1 cellular context compared by ENCODE assay signal in genomic region chr6:89081423-89082322, GRCh38.
TF ChIP-seq lines count a peak whose summit lies in the region.

No MANE protein-coding gene starts in this region.

TF ChIP-seq in HepG2, 621 proteins besides CTCF, POLR2A, EP300 and RAD21 (continued from another document and continues in another):
- TF ChIP-seq HMGXB3 (CRISPR knock-in tag; IDR thresholded peaks at IDR 0.05; ENCODE audit: borderline replicate concordance) (peak; percentile 51; the same call in 1 of the 2 replicates), IKZF1 (IDR thresholded peaks at IDR 0.05) (no peak), ZBTB44 (CRISPR knock-in tag; IDR thresholded peaks at IDR 0.05) (0 out of 2 replicates have a peak, but pooled peaks have one; percentile 62), ATAD3A (CRISPR knock-in tag; IDR thresholded peaks at IDR 0.05) (no peak), POLR2AphosphoS5 (IDR thresholded peaks at IDR 0.05; ENCODE audit: low read depth, low read length) (peak; percentile 81), ZNF136 (CRISPR knock-in tag; IDR thresholded peaks at IDR 0.05; ENCODE audit: low read depth) (no peak), EZH2 (conservative IDR thresholded peaks at IDR 0.05; ENCODE audit: low read depth, low read length) (no peak), SIX1 (CRISPR knock-in tag; IDR thresholded peaks at IDR 0.05; ENCODE audit: borderline replicate concordance) (0 out of 2 replicates have a peak, but pooled peaks have one; percentile 25), SNAPC4 (CRISPR knock-in tag; IDR thresholded peaks at IDR 0.05) (peak; percentile 84; the same call in 1 of the 2 replicates), PRDM4 (CRISPR knock-in tag; IDR thresholded peaks at IDR 0.05; ENCODE audit: borderline replicate concordance) (no peak), ZNF7 (CRISPR knock-in tag; IDR thresholded peaks at IDR 0.05) (no peak), ATF3 (CRISPR knock-in tag; IDR thresholded peaks at IDR 0.05) (peak; percentile 93), GATA4 (IDR thresholded peaks at IDR 0.05; ENCODE audit: borderline replicate concordance, low read depth) (0 out of 2 replicates have a peak, but pooled peaks have one; percentile 47), KLF16 (CRISPR knock-in tag; IDR thresholded peaks at IDR 0.05) (peak in 1 of 2 experiments; percentile 50; a peak in 2 of 4 replicates), NCOR1 (IDR thresholded peaks at IDR 0.05; ENCODE audit: borderline replicate concordance, low read length) (no peak; the same call in 1 of the 2 replicates), HHEX (CRISPR knock-in tag; IDR thresholded peaks at IDR 0.05) (no peak), IRX3 (CRISPR knock-in tag; IDR thresholded peaks at IDR 0.05; ENCODE audit: borderline replicate concordance, low read depth) (no peak), TBL1XR1 (IDR thresholded peaks at IDR 0.05; ENCODE audit: borderline replicate concordance, low read length, partially characterized antibody) (no peak), DZIP1 (CRISPR knock-in tag; IDR thresholded peaks at IDR 0.05) (peak; percentile 88; the same call in 1 of the 2 replicates), FOXK1 (CRISPR knock-in tag; IDR thresholded peaks at IDR 0.05; ENCODE audit: borderline replicate concordance, low read depth) (peak; percentile 77; the same call in 1 of the 2 replicates), REPIN1 (CRISPR knock-in tag; IDR thresholded peaks at IDR 0.05; ENCODE audit: borderline replicate concordance, low read depth) (0 out of 2 replicates have a peak, but pooled peaks have one; percentile 51), NPAS2 (CRISPR knock-in tag; IDR thresholded peaks at IDR 0.05; ENCODE audit: borderline replicate concordance) (no peak), PBX2 (CRISPR knock-in tag; IDR thresholded peaks at IDR 0.05) (no peak), JUNB (CRISPR knock-in tag; IDR thresholded peaks at IDR 0.05; ENCODE audit: borderline replicate concordance) (peak; percentile 61; the same call in 1 of the 2 replicates), ZNF740 (CRISPR knock-in tag; IDR thresholded peaks at IDR 0.05) (peak; percentile 59; the same call in 1 of the 2 replicates), GZF1 (CRISPR knock-in tag; IDR thresholded peaks at IDR 0.05) (no peak), ZNF546 (CRISPR knock-in tag; conservative IDR thresholded peaks at IDR 0.05) (no peak), CBX2 (IDR thresholded peaks at IDR 0.05; ENCODE audit: low read depth, low read length) (no peak), CBX2 (CRISPR knock-in tag; IDR thresholded peaks at IDR 0.05; ENCODE audit: low read depth) (no peak), SAFB2 (CRISPR knock-in tag; IDR thresholded peaks at IDR 0.05; ENCODE audit: borderline replicate concordance, low read depth) (peak; percentile 84), ZNF639 (CRISPR knock-in tag; conservative IDR thresholded peaks at IDR 0.05) (0 out of 2 replicates have a peak, but pooled peaks have one; percentile 67), ZNF446 (CRISPR knock-in tag; IDR thresholded peaks at IDR 0.05) (peak; percentile 68; the same call in 1 of the 2 replicates), ZFP90 (CRISPR knock-in tag; IDR thresholded peaks at IDR 0.05; ENCODE audit: borderline replicate concordance) (no peak), TBX2 (CRISPR knock-in tag; IDR thresholded peaks at IDR 0.05; ENCODE audit: borderline replicate concordance) (peak; percentile 88), ZNF576 (CRISPR knock-in tag; IDR thresholded peaks at IDR 0.05) (no peak), ZC3H4 (CRISPR knock-in tag; IDR thresholded peaks at IDR 0.05; ENCODE audit: borderline replicate concordance) (no peak), ZNF768 (CRISPR knock-in tag; IDR thresholded peaks at IDR 0.05) (no peak; the same call in 1 of the 2 replicates), RBM39 (IDR thresholded peaks at IDR 0.05; ENCODE audit: low read depth, low read length, poor library complexity, severe bottlenecking) (no peak), TP53 (CRISPR knock-in tag; conservative IDR thresholded peaks at IDR 0.05) (no peak; the same call in 1 of the 2 replicates), NFYC (CRISPR knock-in tag; IDR thresholded peaks at IDR 0.05) (peak; percentile 83), ZFP36 (IDR thresholded peaks at IDR 0.05; ENCODE audit: borderline replicate concordance, low read depth, low read length, partially characterized antibody) (no peak)
